12 cellular contexts compared by ENCODE assay signal in the genomic region with DNA sequence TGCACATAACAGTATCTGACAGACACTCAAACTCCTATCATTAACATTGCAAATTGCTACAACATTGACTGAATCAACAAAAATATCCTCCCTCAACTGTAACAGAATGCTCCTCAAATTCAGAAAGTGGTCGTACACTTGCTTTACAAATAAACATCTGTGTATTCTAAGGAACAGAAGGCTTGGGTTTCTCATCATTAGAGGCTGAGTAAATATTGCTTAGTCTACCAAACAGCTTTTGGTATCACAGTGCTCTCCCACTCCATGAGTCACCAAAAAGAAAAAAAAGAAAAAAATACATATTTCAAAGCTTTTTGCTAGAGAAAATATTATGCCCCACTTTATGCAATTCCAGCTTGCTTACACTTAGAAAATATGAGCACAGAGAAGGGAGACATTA. TPM values are rescaled to one million over a fixed set of nuclear protein-coding genes. Genes with fewer than 3 reads are reported as not detected.
A peak's percentile ranks its signal among the peaks of the same experiment; 100 is the strongest.
DNase-seq lines count a peak whose midpoint lies in the region; ATAC-seq, FAIRE-seq and TF ChIP-seq lines count a peak whose summit lies in the region.
"Had no signal": no experiment of that assay in that cellular context is flagged by ENCODE, and none has a peak within 500 bp of the region (broad histone marks: within the 10 kb centered on the region; RNA-seq: fewer than 3 reads in every experiment).

No MANE protein-coding gene starts in this region.

- POLR2A ChIA-PET in A549 (lab: Yijun Ruan, JAX): interaction anchor here (0.7 to 1.8 kb wide), 2 partner anchors 24 to 478 kb away, joined by 8 to 13 read pairs; partner anchors contain the start of gene FERMT2

- H3K36me3 Mint-ChIP-seq in astrocyte (ENCODE audit: low read depth, unreplicated experiment): peaks cover 7% of the 10 kb centered on the region
- no peaks in the 10 kb centered on the region for H3K36me3 Mint-ChIP-seq in stimulated activated effector memory CD8-positive, alpha-beta T cell treated with anti-CD3 and anti-CD28 coated beads, Interleukin-12 subunit alpha, Interleukin-12 subunit beta, amount 100 ng/mL, for 72 hours
- H3K36me3 Mint-ChIP-seq in activated naive CD4-positive, alpha-beta T cell treated with anti-CD3 and anti-CD28 coated beads for 36 hours (ENCODE audit: low read depth): no peaks in the 10 kb centered on the region
- H3K36me3 Mint-ChIP-seq: activated naive CD8-positive, alpha-beta T cell treated with anti-CD3 and anti-CD28 coated beads, Interleukin-2, amount 10 ng/mL, durations not matched to agents 7 days and 5 days had no signal

- TF ChIP-seq CTCF in A549 (IDR thresholded peaks at IDR 0.05) (no peak), astrocyte (IDR thresholded peaks at IDR 0.05; ENCODE audit: insufficient read depth, low read depth, low read length) (no peak), left lung (IDR thresholded peaks at IDR 0.05) (no peak)

- peaks cover 100% of the 10 kb centered on the region for H3K79me2 ChIP-seq in astrocyte (ENCODE audit: insufficient read depth, low read length)

- H3K27ac Mint-ChIP-seq in astrocyte (ENCODE audit: unreplicated experiment): no peak overlapping the region
- H3K27ac Mint-ChIP-seq in stimulated activated effector memory CD8-positive, alpha-beta T cell treated with anti-CD3 and anti-CD28 coated beads, Interleukin-12 subunit alpha, Interleukin-12 subunit beta, amount 100 ng/mL, for 72 hours: no peak overlapping the region
- H3K27ac Mint-ChIP-seq in activated naive CD4-positive, alpha-beta T cell treated with anti-CD3 and anti-CD28 coated beads for 36 hours: no peak overlapping the region
- H3K27ac Mint-ChIP-seq: activated naive CD8-positive, alpha-beta T cell treated with anti-CD3 and anti-CD28 coated beads, Interleukin-2, amount 10 ng/mL, durations not matched to agents 7 days and 5 days had no signal

- FAIRE-seq in A549 (lab: Jason Lieb, UNC): no peak
- FAIRE-seq in astrocyte (lab: Jason Lieb, UNC): no peak

- peaks cover 68% of the 10 kb centered on the region for H3K4me1 Mint-ChIP-seq in astrocyte (ENCODE audit: low read depth, unreplicated experiment)
- H3K4me1 Mint-ChIP-seq in stimulated activated effector memory CD8-positive, alpha-beta T cell treated with anti-CD3 and anti-CD28 coated beads, Interleukin-12 subunit alpha, Interleukin-12 subunit beta, amount 100 ng/mL, for 72 hours: peaks cover 13% of the 10 kb centered on the region
- H3K4me1 Mint-ChIP-seq in activated naive CD4-positive, alpha-beta T cell treated with anti-CD3 and anti-CD28 coated beads for 36 hours (ENCODE audit: low read depth): no peaks in the 10 kb centered on the region

- no peak overlapping the region for H3K9ac ChIP-seq in astrocyte (ENCODE audit: low read length)

- CTCF ChIA-PET in A549 (lab: Yijun Ruan, JAX): interaction anchor here (0.6 to 1.4 kb wide), 3 partner anchors 24 to 1204 kb away, joined by 3 read pairs; partner anchors contain the start of gene FERMT2
- CTCF ChIA-PET in activated naive CD4-positive, alpha-beta T cell treated with anti-CD3 and anti-CD28 coated beads for 36 hours (lab: Charles Lee): no interaction called here

- H3K36me3 ChIP-seq in astrocyte (ENCODE audit: insufficient read depth, low read length) (no peaks in the 10 kb centered on the region), left lung (no peaks in the 10 kb centered on the region)
- H3K36me3 ChIP-seq: upper lobe of right lung had no signal

- H2AFZ ChIP-seq in astrocyte (ENCODE audit: low read depth, low read length): no peak overlapping the region

- H4K20me1 ChIP-seq in astrocyte (ENCODE audit: insufficient read depth, low read length): peaks cover 97% of the 10 kb centered on the region

- no peak for TF ChIP-seq POLR2A in A549 (IDR thresholded peaks at IDR 0.05; ENCODE audit: low read length)

- peak in 1 of 2 experiments; percentile 20 for DNase-seq in A549 (ENCODE audit: low read depth in 1 of 2, low spot score in 1 of 2)
- peak; percentile 80 for DNase-seq in LHCN-M2 (ENCODE audit: low read depth)
- DNase-seq in astrocyte (ENCODE audit: low read depth): peak; percentile 48
- DNase-seq in left lung: no peak
- DNase-seq in putamen (ENCODE audit: low spot score): no peak
- DNase-seq in stimulated activated effector memory CD8-positive, alpha-beta T cell treated with anti-CD3 and anti-CD28 coated beads, Interleukin-12 subunit alpha, Interleukin-12 subunit beta, amount 100 ng/mL, for 72 hours (ENCODE audit: low spot score in 2 of 2): no peak
- no peak for DNase-seq in activated naive CD4-positive, alpha-beta T cell treated with anti-CD3 and anti-CD28 coated beads for 36 hours
- DNase-seq: activated naive CD8-positive, alpha-beta T cell treated with anti-CD3 and anti-CD28 coated beads, Interleukin-2, amount 10 ng/mL, durations not matched to agents 7 days and 5 days; effector CD8-positive, alpha-beta T cell; T-helper 9 cell; upper lobe of right lung had no signal

- H3K4me2 ChIP-seq in A549: peak overlapping the region; percentile 41
- peak overlapping the region; percentile 55 for H3K4me2 ChIP-seq in astrocyte (ENCODE audit: low read length)

- H3K27me3 Mint-ChIP-seq in astrocyte (ENCODE audit: low read depth, unreplicated experiment): no peaks in the 10 kb centered on the region
- H3K27me3 Mint-ChIP-seq in activated naive CD4-positive, alpha-beta T cell treated with anti-CD3 and anti-CD28 coated beads for 36 hours (ENCODE audit: low read depth): no peaks in the 10 kb centered on the region
- H3K27me3 Mint-ChIP-seq: activated naive CD8-positive, alpha-beta T cell treated with anti-CD3 and anti-CD28 coated beads, Interleukin-2, amount 10 ng/mL, durations not matched to agents 7 days and 5 days had no signal

- 4% methylated on average over 1 of the region's 1 CpG for WGBS in A549 (ENCODE audit: missing lambda C conversion rate)

- ATAC-seq in A549 (peak in 1 of 2 experiments; percentile 56; a peak in 3 of 6 replicates), left lung (peak; percentile 59), HG03280 (IDR thresholded peaks at IDR 0.05; ENCODE audit: unreplicated experiment) (no peak)
- ATAC-seq in stimulated activated effector memory CD8-positive, alpha-beta T cell treated with anti-CD3 and anti-CD28 coated beads, Interleukin-12 subunit alpha, Interleukin-12 subunit beta, amount 100 ng/mL, for 72 hours: no peak

- H3K9me3 ChIP-seq in A549: no peaks in the 10 kb centered on the region
- H3K9me3 ChIP-seq in astrocyte (ENCODE audit: insufficient read depth, low read depth, low read length): no peaks in the 10 kb centered on the region
- H3K9me3 ChIP-seq in left lung: no peaks in the 10 kb centered on the region
- H3K9me3 ChIP-seq: upper lobe of right lung had no signal

- TF ChIP-seq EP300 in A549 (IDR thresholded peaks at IDR 0.05): no peak

- H3K4me1 ChIP-seq in A549: peaks cover 78% of the 10 kb centered on the region
- H3K4me1 ChIP-seq in astrocyte (ENCODE audit: insufficient read depth, low read length): peaks cover 35% of the 10 kb centered on the region
- peaks cover 11 to 38% of the 10 kb centered on the region in 2 donors for H3K4me1 ChIP-seq in left lung

- no peaks in the 10 kb centered on the region for H3K9me3 Mint-ChIP-seq in astrocyte (ENCODE audit: unreplicated experiment)
- H3K9me3 Mint-ChIP-seq in stimulated activated effector memory CD8-positive, alpha-beta T cell treated with anti-CD3 and anti-CD28 coated beads, Interleukin-12 subunit alpha, Interleukin-12 subunit beta, amount 100 ng/mL, for 72 hours: no peaks in the 10 kb centered on the region
- H3K9me3 Mint-ChIP-seq in activated naive CD4-positive, alpha-beta T cell treated with anti-CD3 and anti-CD28 coated beads for 36 hours: no peaks in the 10 kb centered on the region
- H3K9me3 Mint-ChIP-seq: activated naive CD8-positive, alpha-beta T cell treated with anti-CD3 and anti-CD28 coated beads, Interleukin-2, amount 10 ng/mL, durations not matched to agents 7 days and 5 days had no signal

- peak overlapping the region; percentile 21 to 36; a peak in 1 of 6 replicates for H3K27ac ChIP-seq in A549
- no peak overlapping the region for H3K27ac ChIP-seq in astrocyte (ENCODE audit: low read depth, low read length)
- no peak overlapping the region for H3K27ac ChIP-seq in left lung
- H3K27ac ChIP-seq: upper lobe of right lung had no signal

- TF ChIP-seq RAD21 in A549 (conservative IDR thresholded peaks at IDR 0.05 in 1 of 2, IDR thresholded peaks at IDR 0.05 in 1 of 2): no peak

- intact Hi-C loops in left lung (cut with DNase I): no loop called here
- intact Hi-C loops in activated naive CD4-positive, alpha-beta T cell treated with anti-CD3 and anti-CD28 coated beads for 36 hours (cut with micrococcal nuclease): no loop called here

- H3K4me3 ChIP-seq in A549 (no peak overlapping the region), astrocyte (ENCODE audit: insufficient read depth, low read depth, low read length) (no peak overlapping the region), left lung (no peak overlapping the region)
- H3K4me3 ChIP-seq: upper lobe of right lung had no signal

- peak overlapping the region; percentile 52 for H3K4me3 Mint-ChIP-seq in astrocyte (ENCODE audit: unreplicated experiment)
- no peak overlapping the region for H3K4me3 Mint-ChIP-seq in stimulated activated effector memory CD8-positive, alpha-beta T cell treated with anti-CD3 and anti-CD28 coated beads, Interleukin-12 subunit alpha, Interleukin-12 subunit beta, amount 100 ng/mL, for 72 hours
- H3K4me3 Mint-ChIP-seq in activated naive CD4-positive, alpha-beta T cell treated with anti-CD3 and anti-CD28 coated beads for 36 hours: no peak overlapping the region
- H3K4me3 Mint-ChIP-seq: activated naive CD8-positive, alpha-beta T cell treated with anti-CD3 and anti-CD28 coated beads, Interleukin-2, amount 10 ng/mL, durations not matched to agents 7 days and 5 days had no signal

- H3K27me3 ChIP-seq in astrocyte (ENCODE audit: insufficient read depth, low read length) (no peaks in the 10 kb centered on the region), left lung (no peaks in the 10 kb centered on the region)
- H3K27me3 ChIP-seq: upper lobe of right lung had no signal

TF ChIP-seq in A549, 52 proteins besides CTCF, POLR2A, EP300 and RAD21 (continues in another document):
- TF ChIP-seq MAFK (IDR thresholded peaks at IDR 0.05; ENCODE audit: partially characterized antibody): peak; percentile 1

RNA-seq across cellular contexts. Expression of gene FERMT2, which starts 23.9 kb away (rescaled TPM):
- 76.6 and 102 TPM in 2 replicates for polyA plus RNA-seq in A549 (2011; rRNA removed)
- polyA plus RNA-seq in A549 (2012; cell fraction: cytosol; rRNA removed): 25.4 and 25.5 TPM in 2 replicates
- polyA plus RNA-seq in A549 (2012; cell fraction: nucleus; rRNA removed): 18.2 and 22.7 TPM in 2 replicates
- polyA plus RNA-seq in A549 (2017; fragmentation: RNase III; extraction: RNeasy Plus Mini Kit Qiagen cat#74134 plus additional on column Dnase treatment): 42.9 to 46.8 TPM (median 44.1 TPM) in 3 replicates
- 28.6 and 28.7 TPM in 2 replicates for polyA minus RNA-seq in A549 (2011; rRNA and poly(A)+ RNA removed)
- total RNA-seq in LHCN-M2 (2014; rRNA removed): 87.5 and 89.6 TPM in 2 replicates
- 68.5 TPM for polyA plus RNA-seq in LHCN-M2 (2012)
- 324 and 364 TPM in 2 replicates for total RNA-seq in astrocyte
- total RNA-seq in left lung: 10 to 100 TPM; 93.4 to 98.8 TPM
- total RNA-seq in activated naive CD4-positive, alpha-beta T cell treated with anti-CD3 and anti-CD28 coated beads for 36 hours: 1 to 10 TPM; 2.8 to 3.0 TPM

Comparison
In these comparisons a context has a peak if more than half of its experiments do, and no peak if none do; other contexts are left out.
1. DNase-seq: peak in LHCN-M2 (single experiment) and astrocyte (single experiment); none in left lung (0 of 2), putamen (single experiment), stimulated activated effector memory CD8-positive, alpha-beta T cell treated with anti-CD3 and anti-CD28 coated beads, Interleukin-12 subunit alpha, Interleukin-12 subunit beta, amount 100 ng/mL, for 72 hours (0 of 2) and activated naive CD4-positive, alpha-beta T cell treated with anti-CD3 and anti-CD28 coated beads for 36 hours (single experiment).
2. H3K27ac ChIP-seq: peak in A549 (2 of 2); none in astrocyte (single experiment) and left lung (0 of 2).
3. RNA of gene FERMT2, which starts 23.9 kb away (total RNA-seq): 324 to 364 TPM in astrocyte, 93.4 to 98.8 TPM in left lung and 87.5 to 89.6 TPM in LHCN-M2; 2.8 to 3.0 TPM in activated naive CD4-positive, alpha-beta T cell treated with anti-CD3 and anti-CD28 coated beads for 36 hours; every median in the first group is over 10 times any median in the second.